In the genomic region with DNA sequence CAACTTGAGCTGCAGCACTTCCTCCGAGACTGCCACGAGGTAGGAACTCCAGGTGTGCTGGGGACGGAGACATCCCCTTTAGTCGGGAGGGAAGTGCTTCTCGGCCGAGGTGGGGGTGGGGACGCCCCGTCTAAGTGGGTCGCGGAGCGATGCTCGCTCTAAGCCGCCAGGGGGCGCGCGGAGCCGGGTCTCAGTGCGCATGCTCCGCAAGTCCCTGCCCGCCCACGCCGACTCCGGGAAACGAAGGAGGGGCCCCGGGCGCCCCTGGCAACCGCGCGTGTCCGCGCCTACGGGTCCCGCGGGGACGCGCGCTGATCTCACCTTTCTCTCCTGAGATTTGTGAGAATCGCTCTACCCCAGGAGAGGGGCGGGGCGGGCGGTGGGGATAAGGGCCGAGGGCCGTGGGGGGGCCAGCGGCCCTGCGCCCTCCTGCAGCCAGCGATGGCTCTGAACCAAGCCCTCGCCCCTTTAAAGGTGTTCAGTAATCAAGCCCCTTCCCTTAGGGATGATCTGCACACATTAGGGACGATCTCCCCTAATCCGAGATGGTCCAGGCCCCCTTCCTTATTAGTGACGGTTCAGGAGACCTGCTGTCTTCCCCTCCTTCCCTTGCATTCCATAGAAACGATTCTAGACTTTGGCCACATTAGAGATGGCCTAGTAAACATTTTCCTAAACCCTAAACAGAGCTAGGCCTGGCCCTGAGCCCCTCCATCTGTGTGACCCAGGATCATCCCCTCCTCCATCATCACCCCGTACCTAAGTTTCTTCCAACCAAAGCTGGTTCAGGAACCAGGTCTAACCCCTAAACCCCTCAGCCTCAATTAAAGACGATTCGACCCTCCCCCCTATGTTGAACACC, we compare ENCODE assay signal across 1 cellular context.
TF ChIP-seq lines count a peak whose summit lies in the region.

No MANE protein-coding gene starts in this region.

TF ChIP-seq in HepG2, 621 proteins besides CTCF, POLR2A, EP300 and RAD21 (continued from another document and continues in another):
- no peak for TF ChIP-seq ZNF17 (CRISPR knock-in tag; IDR thresholded peaks at IDR 0.05)
- 0 out of 2 replicates have a peak, but pooled peaks have one; percentile 23 for TF ChIP-seq ZNF607 (CRISPR knock-in tag; IDR thresholded peaks at IDR 0.05; ENCODE audit: borderline replicate concordance)
- no peak for TF ChIP-seq EZH2 (conservative IDR thresholded peaks at IDR 0.05; ENCODE audit: low read depth, low read length)
- TF ChIP-seq ZNF136 (CRISPR knock-in tag; IDR thresholded peaks at IDR 0.05; ENCODE audit: low read depth) = no peak
- no peak for TF ChIP-seq ZSCAN29 (CRISPR knock-in tag; conservative IDR thresholded peaks at IDR 0.05)
- TF ChIP-seq ZBTB34 (CRISPR knock-in tag; IDR thresholded peaks at IDR 0.05) = no peak
- TF ChIP-seq ZNF280D (CRISPR knock-in tag; IDR thresholded peaks at IDR 0.05) = no peak
- TF ChIP-seq TBP (CRISPR knock-in tag; IDR thresholded peaks at IDR 0.05) = no peak
- TF ChIP-seq, protein P1, sequence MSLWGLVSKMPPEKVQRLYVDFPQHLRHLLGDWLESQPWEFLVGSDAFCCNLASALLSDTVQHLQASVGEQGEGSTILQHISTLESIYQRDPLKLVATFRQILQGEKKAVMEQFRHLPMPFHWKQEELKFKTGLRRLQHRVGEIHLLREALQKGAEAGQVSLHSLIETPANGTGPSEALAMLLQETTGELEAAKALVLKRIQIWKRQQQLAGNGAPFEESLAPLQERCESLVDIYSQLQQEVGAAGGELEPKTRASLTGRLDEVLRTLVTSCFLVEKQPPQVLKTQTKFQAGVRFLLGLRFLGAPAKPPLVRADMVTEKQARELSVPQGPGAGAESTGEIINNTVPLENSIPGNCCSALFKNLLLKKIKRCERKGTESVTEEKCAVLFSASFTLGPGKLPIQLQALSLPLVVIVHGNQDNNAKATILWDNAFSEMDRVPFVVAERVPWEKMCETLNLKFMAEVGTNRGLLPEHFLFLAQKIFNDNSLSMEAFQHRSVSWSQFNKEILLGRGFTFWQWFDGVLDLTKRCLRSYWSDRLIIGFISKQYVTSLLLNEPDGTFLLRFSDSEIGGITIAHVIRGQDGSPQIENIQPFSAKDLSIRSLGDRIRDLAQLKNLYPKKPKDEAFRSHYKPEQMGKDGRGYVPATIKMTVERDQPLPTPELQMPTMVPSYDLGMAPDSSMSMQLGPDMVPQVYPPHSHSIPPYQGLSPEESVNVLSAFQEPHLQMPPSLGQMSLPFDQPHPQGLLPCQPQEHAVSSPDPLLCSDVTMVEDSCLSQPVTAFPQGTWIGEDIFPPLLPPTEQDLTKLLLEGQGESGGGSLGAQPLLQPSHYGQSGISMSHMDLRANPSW (CRISPR knock-in tag; IDR thresholded peaks at IDR 0.05; ENCODE audit: borderline replicate concordance) = no peak
- TF ChIP-seq MXD4 (CRISPR knock-in tag; IDR thresholded peaks at IDR 0.05) = no peak
- no peak for TF ChIP-seq ZNF550 (CRISPR knock-in tag; IDR thresholded peaks at IDR 0.05; ENCODE audit: borderline replicate concordance)
- no peak for TF ChIP-seq ZZZ3 (CRISPR knock-in tag; IDR thresholded peaks at IDR 0.05; ENCODE audit: borderline replicate concordance)
- TF ChIP-seq RFXANK (CRISPR knock-in tag; IDR thresholded peaks at IDR 0.05) = no peak
- TF ChIP-seq TAF1 (CRISPR knock-in tag; IDR thresholded peaks at IDR 0.05) = no peak
- no peak for TF ChIP-seq HDAC6 (IDR thresholded peaks at IDR 0.05; ENCODE audit: low read depth, low read length)
- TF ChIP-seq SMARCC2 (IDR thresholded peaks at IDR 0.05) = no peak
- TF ChIP-seq GATAD1 (CRISPR knock-in tag; IDR thresholded peaks at IDR 0.05) = no peak
- TF ChIP-seq, protein P2, sequence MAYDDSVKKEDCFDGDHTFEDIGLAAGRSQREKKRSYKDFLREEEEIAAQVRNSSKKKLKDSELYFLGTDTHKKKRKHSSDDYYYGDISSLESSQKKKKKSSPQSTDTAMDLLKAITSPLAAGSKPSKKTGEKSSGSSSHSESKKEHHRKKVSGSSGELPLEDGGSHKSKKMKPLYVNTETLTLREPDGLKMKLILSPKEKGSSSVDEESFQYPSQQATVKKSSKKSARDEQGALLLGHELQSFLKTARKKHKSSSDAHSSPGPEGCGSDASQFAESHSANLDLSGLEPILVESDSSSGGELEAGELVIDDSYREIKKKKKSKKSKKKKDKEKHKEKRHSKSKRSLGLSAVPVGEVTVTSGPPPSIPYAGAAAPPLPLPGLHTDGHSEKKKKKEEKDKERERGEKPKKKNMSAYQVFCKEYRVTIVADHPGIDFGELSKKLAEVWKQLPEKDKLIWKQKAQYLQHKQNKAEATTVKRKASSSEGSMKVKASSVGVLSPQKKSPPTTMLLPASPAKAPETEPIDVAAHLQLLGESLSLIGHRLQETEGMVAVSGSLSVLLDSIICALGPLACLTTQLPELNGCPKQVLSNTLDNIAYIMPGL (CRISPR knock-in tag; IDR thresholded peaks at IDR 0.05; ENCODE audit: borderline replicate concordance in 1 of 2, low read depth in 1 of 2) = peak; percentile 38 to 72
- TF ChIP-seq SP4 (CRISPR knock-in tag; IDR thresholded peaks at IDR 0.05) = no peak; the same call in 1 of the 2 replicates
- no peak for TF ChIP-seq PLRG1 (conservative IDR thresholded peaks at IDR 0.05)
- no peak for TF ChIP-seq SIN3B (IDR thresholded peaks at IDR 0.05; ENCODE audit: low read length)
- TF ChIP-seq KLF9 (CRISPR knock-in tag; IDR thresholded peaks at IDR 0.05; ENCODE audit: low read depth) = 0 out of 2 replicates have a peak, but pooled peaks have one; percentile 44
- TF ChIP-seq NRL (CRISPR knock-in tag; IDR thresholded peaks at IDR 0.05; ENCODE audit: borderline replicate concordance) = no peak
- peak; percentile 70; the same call in 1 of the 2 replicates for TF ChIP-seq GABPB1 (CRISPR knock-in tag; IDR thresholded peaks at IDR 0.05)
- TF ChIP-seq HNRNPLL (IDR thresholded peaks at IDR 0.05; ENCODE audit: low read depth, low read length, poor library complexity, severe bottlenecking) = peak; percentile 64
- TF ChIP-seq, protein P3, sequence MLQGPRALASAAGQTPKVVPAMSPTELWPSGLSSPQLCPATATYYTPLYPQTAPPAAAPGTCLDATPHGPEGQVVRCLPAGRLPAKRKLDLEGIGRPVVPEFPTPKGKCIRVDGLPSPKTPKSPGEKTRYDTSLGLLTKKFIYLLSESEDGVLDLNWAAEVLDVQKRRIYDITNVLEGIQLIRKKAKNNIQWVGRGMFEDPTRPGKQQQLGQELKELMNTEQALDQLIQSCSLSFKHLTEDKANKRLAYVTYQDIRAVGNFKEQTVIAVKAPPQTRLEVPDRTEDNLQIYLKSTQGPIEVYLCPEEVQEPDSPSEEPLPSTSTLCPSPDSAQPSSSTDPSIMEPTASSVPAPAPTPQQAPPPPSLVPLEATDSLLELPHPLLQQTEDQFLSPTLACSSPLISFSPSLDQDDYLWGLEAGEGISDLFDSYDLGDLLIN (CRISPR knock-in tag; IDR thresholded peaks at IDR 0.05; ENCODE audit: borderline replicate concordance) = no peak
- TF ChIP-seq ZMYM3 (CRISPR knock-in tag; IDR thresholded peaks at IDR 0.05) = no peak
- TF ChIP-seq, protein P4, sequence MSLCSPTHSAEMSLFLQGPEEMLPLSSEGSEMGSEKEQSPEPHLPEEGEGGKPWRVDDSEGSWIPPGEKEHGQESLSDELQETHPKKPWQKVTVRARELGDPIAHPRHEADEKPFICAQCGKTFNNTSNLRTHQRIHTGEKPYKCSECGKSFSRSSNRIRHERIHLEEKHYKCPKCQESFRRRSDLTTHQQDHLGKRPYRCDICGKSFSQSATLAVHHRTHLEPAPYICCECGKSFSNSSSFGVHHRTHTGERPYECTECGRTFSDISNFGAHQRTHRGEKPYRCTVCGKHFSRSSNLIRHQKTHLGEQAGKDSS (CRISPR knock-in tag; IDR thresholded peaks at IDR 0.05; ENCODE audit: borderline replicate concordance, low read depth) = no peak
- no peak for TF ChIP-seq SOX5 (CRISPR knock-in tag; IDR thresholded peaks at IDR 0.05; ENCODE audit: borderline replicate concordance)
- TF ChIP-seq CCAR2 (optimal IDR thresholded peaks at IDR 0.05; ENCODE audit: low read depth, low read length) = no peak
- no peak for TF ChIP-seq ZNF83 (CRISPR knock-in tag; IDR thresholded peaks at IDR 0.05; ENCODE audit: borderline replicate concordance)
- no peak for TF ChIP-seq ZNF766 (CRISPR knock-in tag; IDR thresholded peaks at IDR 0.05; ENCODE audit: borderline replicate concordance)
- 0 out of 2 replicates have a peak, but pooled peaks have one; percentile 38 for TF ChIP-seq MAZ (IDR thresholded peaks at IDR 0.05; ENCODE audit: borderline replicate concordance, low read depth, low read length)
- peak; percentile 72 for TF ChIP-seq MAZ (CRISPR knock-in tag; IDR thresholded peaks at IDR 0.05; ENCODE audit: low read depth)
- TF ChIP-seq CEBPG (CRISPR knock-in tag; IDR thresholded peaks at IDR 0.05) = no peak
- TF ChIP-seq HOXA3 (CRISPR knock-in tag; IDR thresholded peaks at IDR 0.05) = 0 out of 2 replicates have a peak, but pooled peaks have one; percentile 41
- TF ChIP-seq ZNF207 (IDR thresholded peaks at IDR 0.05; ENCODE audit: borderline replicate concordance) = no peak
- no peak for TF ChIP-seq DPF2 (CRISPR knock-in tag; IDR thresholded peaks at IDR 0.05; ENCODE audit: borderline replicate concordance, low read depth)
- TF ChIP-seq, protein P5, sequence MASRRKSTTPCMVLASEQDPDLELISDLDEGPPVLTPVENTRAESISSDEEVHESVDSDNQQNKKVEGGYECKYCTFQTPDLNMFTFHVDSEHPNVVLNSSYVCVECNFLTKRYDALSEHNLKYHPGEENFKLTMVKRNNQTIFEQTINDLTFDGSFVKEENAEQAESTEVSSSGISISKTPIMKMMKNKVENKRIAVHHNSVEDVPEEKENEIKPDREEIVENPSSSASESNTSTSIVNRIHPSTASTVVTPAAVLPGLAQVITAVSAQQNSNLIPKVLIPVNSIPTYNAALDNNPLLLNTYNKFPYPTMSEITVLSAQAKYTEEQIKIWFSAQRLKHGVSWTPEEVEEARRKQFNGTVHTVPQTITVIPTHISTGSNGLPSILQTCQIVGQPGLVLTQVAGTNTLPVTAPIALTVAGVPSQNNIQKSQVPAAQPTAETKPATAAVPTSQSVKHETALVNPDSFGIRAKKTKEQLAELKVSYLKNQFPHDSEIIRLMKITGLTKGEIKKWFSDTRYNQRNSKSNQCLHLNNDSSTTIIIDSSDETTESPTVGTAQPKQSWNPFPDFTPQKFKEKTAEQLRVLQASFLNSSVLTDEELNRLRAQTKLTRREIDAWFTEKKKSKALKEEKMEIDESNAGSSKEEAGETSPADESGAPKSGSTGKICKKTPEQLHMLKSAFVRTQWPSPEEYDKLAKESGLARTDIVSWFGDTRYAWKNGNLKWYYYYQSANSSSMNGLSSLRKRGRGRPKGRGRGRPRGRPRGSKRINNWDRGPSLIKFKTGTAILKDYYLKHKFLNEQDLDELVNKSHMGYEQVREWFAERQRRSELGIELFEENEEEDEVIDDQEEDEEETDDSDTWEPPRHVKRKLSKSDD (CRISPR knock-in tag; IDR thresholded peaks at IDR 0.05; ENCODE audit: low read depth) = no peak
- TF ChIP-seq SNRNP70 (IDR thresholded peaks at IDR 0.05; ENCODE audit: low read depth, low read length) = no peak
- TF ChIP-seq, protein P6, sequence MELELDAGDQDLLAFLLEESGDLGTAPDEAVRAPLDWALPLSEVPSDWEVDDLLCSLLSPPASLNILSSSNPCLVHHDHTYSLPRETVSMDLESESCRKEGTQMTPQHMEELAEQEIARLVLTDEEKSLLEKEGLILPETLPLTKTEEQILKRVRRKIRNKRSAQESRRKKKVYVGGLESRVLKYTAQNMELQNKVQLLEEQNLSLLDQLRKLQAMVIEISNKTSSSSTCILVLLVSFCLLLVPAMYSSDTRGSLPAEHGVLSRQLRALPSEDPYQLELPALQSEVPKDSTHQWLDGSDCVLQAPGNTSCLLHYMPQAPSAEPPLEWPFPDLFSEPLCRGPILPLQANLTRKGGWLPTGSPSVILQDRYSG (CRISPR knock-in tag; IDR thresholded peaks at IDR 0.05) = no peak
- no peak for TF ChIP-seq KAT7 (CRISPR knock-in tag; IDR thresholded peaks at IDR 0.05; ENCODE audit: borderline replicate concordance)
- TF ChIP-seq ZNF850 (CRISPR knock-in tag; conservative IDR thresholded peaks at IDR 0.05) = no peak
- peak; percentile 53; the same call in 1 of the 2 replicates for TF ChIP-seq RXRB (CRISPR knock-in tag; IDR thresholded peaks at IDR 0.05; ENCODE audit: borderline replicate concordance)
- TF ChIP-seq GABPA (IDR thresholded peaks at IDR 0.05; ENCODE audit: low read depth, low read length) = no peak
- no peak for TF ChIP-seq GABPA (CRISPR knock-in tag; IDR thresholded peaks at IDR 0.05; ENCODE audit: low read depth)
- TF ChIP-seq, protein P7, sequence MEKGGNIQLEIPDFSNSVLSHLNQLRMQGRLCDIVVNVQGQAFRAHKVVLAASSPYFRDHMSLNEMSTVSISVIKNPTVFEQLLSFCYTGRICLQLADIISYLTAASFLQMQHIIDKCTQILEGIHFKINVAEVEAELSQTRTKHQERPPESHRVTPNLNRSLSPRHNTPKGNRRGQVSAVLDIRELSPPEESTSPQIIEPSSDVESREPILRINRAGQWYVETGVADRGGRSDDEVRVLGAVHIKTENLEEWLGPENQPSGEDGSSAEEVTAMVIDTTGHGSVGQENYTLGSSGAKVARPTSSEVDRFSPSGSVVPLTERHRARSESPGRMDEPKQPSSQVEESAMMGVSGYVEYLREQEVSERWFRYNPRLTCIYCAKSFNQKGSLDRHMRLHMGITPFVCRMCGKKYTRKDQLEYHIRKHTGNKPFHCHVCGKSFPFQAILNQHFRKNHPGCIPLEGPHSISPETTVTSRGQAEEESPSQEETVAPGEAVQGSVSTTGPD (CRISPR knock-in tag; IDR thresholded peaks at IDR 0.05) = no peak
